ENCODE assay signal across 11 cellular contexts in the genomic region with DNA sequence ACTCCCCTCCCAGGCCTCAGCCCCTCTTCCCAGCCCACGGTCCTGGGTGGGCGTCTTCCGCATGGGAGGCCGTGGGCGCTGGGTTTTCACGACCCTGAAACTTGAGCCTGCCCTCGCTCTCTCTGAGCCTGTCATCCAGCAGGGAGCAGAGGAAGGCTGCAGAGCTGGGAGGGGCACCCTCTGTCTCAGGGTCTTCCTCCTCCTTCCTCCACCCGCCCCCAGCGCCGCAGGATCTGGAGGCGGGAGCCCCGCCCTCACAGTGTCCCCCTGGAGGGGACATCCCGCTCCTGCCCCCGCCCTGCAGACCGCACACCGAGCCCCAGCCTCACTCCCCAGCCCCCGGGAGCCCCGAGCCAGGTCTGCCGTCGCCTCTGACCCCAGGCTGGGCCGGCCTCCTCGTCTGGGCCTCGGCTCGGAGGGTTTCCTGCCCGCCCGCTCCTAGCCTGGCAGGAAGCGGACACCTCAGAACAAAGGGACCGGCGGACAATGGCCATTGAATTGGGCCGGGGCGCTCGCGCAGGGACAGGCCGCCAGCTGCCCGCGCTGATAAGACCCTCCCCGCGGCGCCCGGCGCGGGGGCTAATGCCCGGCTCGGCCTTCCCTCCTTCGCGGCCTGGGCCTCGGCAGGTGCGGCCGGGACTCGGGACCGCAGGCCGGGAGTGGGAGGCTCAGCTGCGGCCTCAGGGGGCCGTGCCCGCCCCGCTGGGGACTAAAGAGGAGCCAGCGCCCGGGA. TPM values are rescaled to one million over a fixed set of nuclear protein-coding genes. Genes with fewer than 3 reads are reported as not detected.
DNase-seq lines count a peak whose midpoint lies in the region; ATAC-seq and TF ChIP-seq lines count a peak whose summit lies in the region.
"Had no signal": no experiment of that assay in that cellular context is flagged by ENCODE, and none has a peak within 500 bp of the region (broad histone marks: within the 10 kb centered on the region; RNA-seq: fewer than 3 reads in every experiment).

No MANE protein-coding gene starts in this region.

- H3K27me3 ChIP-seq in Peyer's patch: peaks cover 0 to 26% of the 10 kb centered on the region in 2 donors
- H3K27me3 ChIP-seq in lung (ENCODE audit: control insufficient read depth, insufficient read depth): no peaks in the 10 kb centered on the region
- H3K27me3 ChIP-seq in thoracic aorta (replicated peaks; ENCODE audit: insufficient read depth): peaks cover 3% of the 10 kb centered on the region

- H3K27ac ChIP-seq in Peyer's patch (peak overlapping the region in 2 of 4 donors; percentile 39 to 49), lung (ENCODE audit: low read depth in 1 of 2, low read length in 1 of 2) (peak overlapping the region; percentile 76 to 87), thoracic aorta (no peak overlapping the region)

- TF ChIP-seq POLR2A in Peyer's patch (IDR thresholded peaks at IDR 0.05): no peak

- WGBS in lung, 2 donors: 4 to 7% methylated on average over 54 to 58 of the region's 58 CpGs

- TF ChIP-seq CTCF in Peyer's patch (IDR thresholded peaks at IDR 0.05) (no peak), lung (IDR thresholded peaks at IDR 0.05; ENCODE audit: control extremely low read depth, extremely low read depth) (no peak), thoracic aorta (IDR thresholded peaks at IDR 0.05) (no peak)

- no peak for DNase-seq in Peyer's patch
- no peak for DNase-seq in Right ventricle myocardium inferior (ENCODE audit: missing footprints)
- no peak for DNase-seq in lung (ENCODE audit: low spot score)
- DNase-seq in thoracic aorta (ENCODE audit: low spot score): no peak
- no peak for DNase-seq in GM19238 (ENCODE audit: insufficient read length, low spot score)
- DNase-seq in C1 segment of cervical spinal cord (lab: John Stamatoyannopoulos, UW): no peak
- no peak for DNase-seq in HPDE6-E6E7 (ENCODE audit: extremely low spot score)
- DNase-seq: activated CD8-positive, alpha-beta memory T cell treated with anti-CD3 and anti-CD28 coated beads, Interleukin-2, amount 50 U/mL, for 4 hours; activated naive CD8-positive, alpha-beta T cell treated with anti-CD3 and anti-CD28 coated beads, Interleukin-2, amount 50 U/mL, for 24 hours; NCI-H1694 had no signal

- H3K36me3 ChIP-seq in Peyer's patch (no peaks in the 10 kb centered on the region), lung (ENCODE audit: control insufficient read depth in 2 of 2, insufficient read depth in 2 of 2, low read length in 2 of 2) (no peaks in the 10 kb centered on the region), thoracic aorta (no peaks in the 10 kb centered on the region)

- peaks cover 0 to 38% (median 18%) of the 10 kb centered on the region in 4 donors for H3K4me1 ChIP-seq in Peyer's patch
- H3K4me1 ChIP-seq in lung (ENCODE audit: control insufficient read depth in 2 of 2, insufficient read depth in 2 of 2, low read length in 2 of 2): peaks cover 0 to 41% of the 10 kb centered on the region in 2 donors
- H3K4me1 ChIP-seq in thoracic aorta (ENCODE audit: control insufficient read depth in 1 of 2, low read depth in 2 of 2): peaks cover 5 to 10% of the 10 kb centered on the region in 2 donors

- ATAC-seq in Right ventricle myocardium inferior (peak; percentile 19), lung (ENCODE audit: insufficient read depth, low FRiP score) (peak; percentile 30), thoracic aorta (ENCODE audit: insufficient number of reproducible peaks, low FRiP score, low read depth) (no peak), GM18873 (IDR thresholded peaks at IDR 0.05; ENCODE audit: low FRiP score, unreplicated experiment) (no peak)

- H3K4me3 ChIP-seq in Peyer's patch (peak overlapping the region in 3 of 4 donors; percentile 21 to 28 (median 21)), lung (no peak overlapping the region), thoracic aorta (peak overlapping the region; percentile 47)

- H3K9me3 ChIP-seq in Peyer's patch: no peaks in the 10 kb centered on the region
- H3K9me3 ChIP-seq in lung (ENCODE audit: control insufficient read depth in 2 of 2, insufficient read depth in 1 of 2, low read length in 1 of 2): peaks cover 0 to 2% of the 10 kb centered on the region in 2 donors
- no peaks in the 10 kb centered on the region for H3K9me3 ChIP-seq in thoracic aorta

- intact Hi-C loops in Right ventricle myocardium inferior (cut with DNase I): loop anchor here (2.0 kb wide), 2 partner anchors 28 to 44 kb away; partner anchors contain the start of gene JAG2

RNA-seq across cellular contexts. Expression of gene NUDT14, which starts 15.3 kb away (rescaled TPM):
- total RNA-seq in Peyer's patch: 10 to 100 TPM in 3 of 4 donors, 1 to 10 TPM in 1; 6.6 to 47.7 (median 25.7) TPM
- total RNA-seq in Right ventricle myocardium inferior: 33.9 TPM
- 10 to 100 TPM; 29.8 to 80.7 TPM for total RNA-seq in lung
- 10 to 100 TPM; 27.7 to 72.7 TPM for polyA plus RNA-seq in lung
- total RNA-seq in thoracic aorta: 10 to 100 TPM in 1 of 2 donors, 1 to 10 TPM in 1; 4.1 to 23.6 TPM

RNA-seq across cellular contexts. Expression of gene JAG2, which starts 27.8 kb away (rescaled TPM):
- total RNA-seq in Peyer's patch: 10 to 100 TPM in 3 of 4 donors, 1 to 10 TPM in 1; 7.5 to 33.0 (median 11.2) TPM
- total RNA-seq in Right ventricle myocardium inferior: 34.6 TPM
- total RNA-seq in lung: 10 to 100 TPM; 32.1 to 35.1 TPM
- 10 to 100 TPM; 14.1 to 23.6 TPM for polyA plus RNA-seq in lung
- 10 to 100 TPM in 1 of 2 donors, 1 to 10 TPM in 1; 8.8 to 12.0 TPM for total RNA-seq in thoracic aorta

RNA-seq across cellular contexts. Expression of gene BTBD6, which starts 51.9 kb away (rescaled TPM):
- total RNA-seq in Peyer's patch (10 to 100 TPM; 32.2 to 67.5 (median 55.5) TPM), Right ventricle myocardium inferior (48.8 TPM), lung (10 to 100 TPM; 44.2 to 51.4 TPM), thoracic aorta (10 to 100 TPM; 45.9 to 73.5 TPM)
- 10 to 100 TPM; 30.9 to 54.1 TPM for polyA plus RNA-seq in lung

Comparison
In these comparisons a context has a peak if more than half of its experiments do, and no peak if none do; other contexts are left out.
1. H3K27ac ChIP-seq: peak in lung (2 of 2); none in thoracic aorta (0 of 2).
2. ATAC-seq: peak in Right ventricle myocardium inferior (single experiment) and lung (single experiment); none in thoracic aorta (single experiment) and GM18873 (single experiment).